In the genomic region with DNA sequence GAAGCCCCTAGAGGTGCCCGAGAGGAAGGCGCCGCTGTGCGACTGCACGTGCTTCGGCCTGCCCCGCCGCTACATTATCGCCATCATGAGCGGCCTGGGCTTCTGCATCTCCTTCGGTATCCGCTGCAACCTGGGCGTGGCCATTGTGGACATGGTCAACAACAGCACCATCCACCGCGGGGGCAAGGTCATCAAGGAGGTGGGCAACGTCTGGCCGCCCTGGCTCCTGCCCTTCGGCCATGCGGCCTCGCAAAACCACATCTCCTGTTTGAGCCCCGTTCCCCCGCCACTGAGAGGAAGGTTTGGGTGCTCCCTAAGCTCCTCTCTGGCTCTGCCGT, we compare ENCODE assay signal across 15 cellular contexts. TPM values are rescaled to one million over a fixed set of nuclear protein-coding genes. Genes with fewer than 3 reads are reported as not detected.
"Had no signal": no experiment of that assay in that cellular context is flagged by ENCODE, and none has a peak within 500 bp of the region (broad histone marks: within the 10 kb centered on the region; RNA-seq: fewer than 3 reads in every experiment).

No MANE protein-coding gene starts in this region.

- H3K9me3 ChIP-seq: left ventricle myocardium inferior, thoracic aorta had no signal

- FAIRE-seq: keratinocyte had no signal

- H3K27ac ChIP-seq: brain microvascular endothelial cell, left ventricle myocardium inferior, thoracic aorta had no signal

- H3K36me3 ChIP-seq: brain microvascular endothelial cell, left ventricle myocardium inferior, thoracic aorta had no signal

- ATAC-seq: esophagus mucosa, natural killer cell had no signal

- H3K4me3 ChIP-seq: left ventricle myocardium inferior, thoracic aorta had no signal

- DNase-seq: activated naive CD4-positive, alpha-beta T cell treated with anti-CD3 and anti-CD28 coated beads, Interleukin-2, amount 50 U/mL, for 16 hours; activated T-cell treated with anti-CD3 and anti-CD28 coated beads for 4 hours; brain microvascular endothelial cell; left ventricle myocardium inferior; natural killer cell; stimulated activated CD4-positive, alpha-beta T cell treated with anti-CD3 and anti-CD28 coated beads, Interleukin-4, amount 100 ng/mL, for 4 hours; stimulated activated naive CD8-positive, alpha-beta T cell treated with anti-CD3 and anti-CD28 coated beads, Interleukin-15, amount 100 ng/mL, for 72 hours; T-helper 9 cell had no signal

RNA-seq across cellular contexts. Expression of a gene that starts 3.4 kb away (rescaled TPM):
- total RNA-seq: esophagus mucosa, glomerular endothelial cell, left ventricle myocardium inferior, mucosa of gallbladder, natural killer cell, osteocyte, pulmonary artery endothelial cell, thoracic aorta had no signal
- polyA plus RNA-seq: keratinocyte had no signal
